In the genomic region with DNA sequence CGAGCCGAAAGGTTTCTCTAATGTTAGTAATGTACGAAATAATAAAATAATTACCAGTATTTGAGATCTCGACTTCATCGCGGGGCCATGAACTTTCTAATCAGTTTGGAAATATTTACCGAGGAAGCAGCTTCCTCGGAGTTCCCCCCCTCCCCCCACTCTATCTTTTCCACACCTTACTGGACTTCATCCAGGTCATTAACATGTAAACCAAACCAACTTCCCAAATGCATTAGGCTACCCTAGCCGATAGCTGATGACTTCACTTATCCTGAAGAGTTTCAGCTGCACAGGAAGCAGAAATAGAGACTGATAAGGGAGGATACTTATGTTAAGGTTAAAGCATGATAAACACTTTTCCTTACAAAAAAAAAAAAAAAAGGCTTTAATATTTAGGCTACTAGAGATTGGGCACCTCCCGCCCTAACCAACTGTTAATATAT, we compare ENCODE assay signal across 8 cellular contexts. TPM values are rescaled to one million over a fixed set of nuclear protein-coding genes. Genes with fewer than 3 reads are reported as not detected.
DNase-seq lines count a peak whose midpoint lies in the region; ATAC-seq and TF ChIP-seq lines count a peak whose summit lies in the region.

No MANE protein-coding gene starts in this region.

- H3K4me3 Mint-ChIP-seq in activated T-cell treated with anti-CD3 and anti-CD28 coated beads, Interleukin-2, amount 50 U/mL, for 24 hours: peak overlapping the region; percentile 80
- peak overlapping the region; percentile 76 for H3K4me3 Mint-ChIP-seq in activated CD8-positive, alpha-beta T cell treated with anti-CD3 and anti-CD28 coated beads for 36 hours

- H3K27me3 Mint-ChIP-seq in activated T-cell treated with anti-CD3 and anti-CD28 coated beads, Interleukin-2, amount 50 U/mL, for 24 hours: peaks cover 86% of the 10 kb centered on the region
- peaks cover 58% of the 10 kb centered on the region for H3K27me3 Mint-ChIP-seq in activated CD8-positive, alpha-beta T cell treated with anti-CD3 and anti-CD28 coated beads for 36 hours

- intact Hi-C loops in activated CD8-positive, alpha-beta T cell treated with anti-CD3 and anti-CD28 coated beads for 36 hours (cut with micrococcal nuclease): no loop called here

- CTCF ChIA-PET in activated CD8-positive, alpha-beta T cell treated with anti-CD3 and anti-CD28 coated beads for 36 hours (lab: Charles Lee): interaction anchor here (1.3 kb wide), 3 partner anchors 56 to 157 kb away, joined by 3 to 4 read pairs (median 3); no protein-coding TSS in a partner anchor

- ATAC-seq in activated CD8-positive, alpha-beta T cell treated with anti-CD3 and anti-CD28 coated beads for 36 hours: no peak
- no peak for ATAC-seq in GM18498 (IDR thresholded peaks at IDR 0.05; ENCODE audit: unreplicated experiment)

- DNase-seq in activated T-cell treated with anti-CD3 and anti-CD28 coated beads, Interleukin-2, amount 50 U/mL, for 24 hours: no peak
- no peak for DNase-seq in activated T-cell treated with anti-CD3 and anti-CD28 coated beads, Interleukin-2, amount 50 U/mL, for 48 hours
- DNase-seq in activated CD8-positive, alpha-beta T cell treated with anti-CD3 and anti-CD28 coated beads for 36 hours: no peak
- DNase-seq in substantia nigra (lab: John Stamatoyannopoulos, UW) (no peak), DMS114 treated with DMSO at 0.1 percent for 48 hours (lab: John Stamatoyannopoulos, UW; ENCODE audit: unreplicated experiment) (no peak), NOMO-1 (lab: John Stamatoyannopoulos, UW; ENCODE audit: unreplicated experiment in 2 of 2) (no peak)

- H3K4me1 Mint-ChIP-seq in activated T-cell treated with anti-CD3 and anti-CD28 coated beads, Interleukin-2, amount 50 U/mL, for 24 hours (ENCODE audit: low read depth): peaks cover 22% of the 10 kb centered on the region
- peaks cover 19% of the 10 kb centered on the region for H3K4me1 Mint-ChIP-seq in activated CD8-positive, alpha-beta T cell treated with anti-CD3 and anti-CD28 coated beads for 36 hours (ENCODE audit: low read depth)

- H3K9me3 Mint-ChIP-seq in activated T-cell treated with anti-CD3 and anti-CD28 coated beads, Interleukin-2, amount 50 U/mL, for 24 hours: no peaks in the 10 kb centered on the region
- no peaks in the 10 kb centered on the region for H3K9me3 Mint-ChIP-seq in activated CD8-positive, alpha-beta T cell treated with anti-CD3 and anti-CD28 coated beads for 36 hours

- H3K4me3 ChIP-seq in iPS-18c (ENCODE audit: insufficient read depth, low read depth, low read length): peak overlapping the region; percentile 64

- H3K27ac Mint-ChIP-seq in activated T-cell treated with anti-CD3 and anti-CD28 coated beads, Interleukin-2, amount 50 U/mL, for 24 hours: no peak overlapping the region
- H3K27ac Mint-ChIP-seq in activated CD8-positive, alpha-beta T cell treated with anti-CD3 and anti-CD28 coated beads for 36 hours: no peak overlapping the region

- TF ChIP-seq CTCF in activated CD8-positive, alpha-beta T cell treated with anti-CD3 and anti-CD28 coated beads for 36 hours (IDR thresholded peaks at IDR 0.05): no peak

- H3K27ac ChIP-seq in substantia nigra (ENCODE audit: low read depth, low read length, poor library complexity, severe bottlenecking): peak overlapping the region; percentile 74

- H3K36me3 Mint-ChIP-seq in activated T-cell treated with anti-CD3 and anti-CD28 coated beads, Interleukin-2, amount 50 U/mL, for 24 hours (ENCODE audit: low read depth): no peaks in the 10 kb centered on the region
- no peaks in the 10 kb centered on the region for H3K36me3 Mint-ChIP-seq in activated CD8-positive, alpha-beta T cell treated with anti-CD3 and anti-CD28 coated beads for 36 hours (ENCODE audit: low read depth)

- no peaks in the 10 kb centered on the region for H3K9me3 ChIP-seq in iPS-18c (ENCODE audit: control insufficient read depth, insufficient read depth, low read length)

- POLR2A ChIA-PET in activated CD8-positive, alpha-beta T cell treated with anti-CD3 and anti-CD28 coated beads for 36 hours (lab: Charles Lee): no interaction called here

RNA-seq across cellular contexts. Expression of gene MEF2C, which starts 1.5 kb away (rescaled TPM):
- 1 to 10 TPM in 1 of 2 experiments, under 1 TPM in 1; 0.27 to 1.3 TPM for total RNA-seq in activated CD8-positive, alpha-beta T cell treated with anti-CD3 and anti-CD28 coated beads for 36 hours
